Comparison of ENCODE assay signal across 8 cellular contexts in the genomic region with DNA sequence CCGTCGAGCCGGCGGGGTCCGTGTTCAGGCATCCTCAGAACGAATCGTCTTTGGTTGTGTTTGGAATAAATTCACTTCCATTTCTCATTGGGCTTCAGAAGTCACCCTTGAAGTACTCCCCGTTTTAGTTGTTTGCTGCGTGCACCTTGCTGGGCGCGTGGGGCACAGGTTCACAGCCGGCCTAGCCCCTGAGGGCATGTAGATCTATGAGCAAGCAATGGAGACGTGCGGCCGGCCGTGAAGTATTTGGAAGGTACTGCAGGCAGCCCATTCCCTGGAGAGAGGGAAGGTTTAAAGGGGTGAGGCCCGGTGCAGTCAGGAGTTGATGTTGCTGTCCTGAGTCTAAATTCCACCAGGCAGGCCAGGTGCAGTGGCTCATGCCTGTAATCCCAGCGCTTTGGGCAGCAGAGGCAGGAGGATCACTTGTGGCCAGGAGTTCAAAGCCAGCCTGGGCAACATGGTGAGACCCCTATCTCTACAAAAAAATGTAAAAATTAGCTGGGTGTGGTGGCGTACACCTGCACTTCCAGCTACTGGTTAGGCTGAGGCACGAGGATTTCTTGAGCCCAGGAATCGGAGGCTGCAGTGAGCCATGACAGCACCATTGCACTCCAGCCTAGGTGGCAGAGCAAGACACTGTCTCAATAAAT. TPM values are rescaled to one million over a fixed set of nuclear protein-coding genes. Genes with fewer than 3 reads are reported as not detected.
A peak's percentile ranks its signal among the peaks of the same experiment; 100 is the strongest.
DNase-seq lines count a peak whose midpoint lies in the region; ATAC-seq and TF ChIP-seq lines count a peak whose summit lies in the region.

No MANE protein-coding gene starts in this region.

- peak overlapping the region; percentile 81 for H3K4me3 ChIP-seq in fibroblast of pulmonary artery (replicated peaks; ENCODE audit: low read depth, low read length)
- H3K4me3 ChIP-seq in trophoblast cell (ENCODE audit: low read depth, low read length), result peak overlapping the region; percentile 91

- peak overlapping the region; percentile 97 for H3K4me3 Mint-ChIP-seq in activated CD4-positive, alpha-beta memory T cell treated with anti-CD3 and anti-CD28 coated beads for 36 hours

- no peaks in the 10 kb centered on the region for H3K27me3 ChIP-seq in trophoblast cell (ENCODE audit: insufficient read depth, low read length)

- no peaks in the 10 kb centered on the region for H3K9me3 Mint-ChIP-seq in activated CD4-positive, alpha-beta memory T cell treated with anti-CD3 and anti-CD28 coated beads for 36 hours

- peaks cover 7% of the 10 kb centered on the region for H3K79me2 ChIP-seq in trophoblast cell (ENCODE audit: control insufficient read depth, insufficient read depth, low read length, poor library complexity)

- H3K79me1 ChIP-seq in trophoblast cell (ENCODE audit: low read length), result peaks cover 6% of the 10 kb centered on the region

- peak overlapping the region; percentile 34 for H2BK120ac ChIP-seq in trophoblast cell (ENCODE audit: insufficient read depth, low read length, poor library complexity)

- H2AK5ac ChIP-seq in trophoblast cell (ENCODE audit: low read length), result peak overlapping the region; percentile 38

- peak overlapping the region; percentile 68 for H2AFZ ChIP-seq in trophoblast cell (ENCODE audit: insufficient read depth, low read length, poor library complexity)

- no peaks in the 10 kb centered on the region for H3K9me3 ChIP-seq in trophoblast cell (ENCODE audit: insufficient read depth, low read depth, low read length)

- H3K36me3 ChIP-seq in trophoblast cell (ENCODE audit: control insufficient read depth in 1 of 2, insufficient read depth in 2 of 2, low read length in 2 of 2), result peaks cover 9 to 10% of the 10 kb centered on the region in 2 experiments

- H3K14ac ChIP-seq in trophoblast cell (ENCODE audit: low read length), result peak overlapping the region; percentile 76

- peak overlapping the region; percentile 100 for H4K8ac ChIP-seq in trophoblast cell (ENCODE audit: low read depth, low read length)

- H3K27ac ChIP-seq in trophoblast cell (ENCODE audit: low read depth, low read length), result no peak overlapping the region

- H2BK12ac ChIP-seq in trophoblast cell (ENCODE audit: low read length), result no peak overlapping the region

- H4K91ac ChIP-seq in trophoblast cell (ENCODE audit: low read depth, low read length), result peak overlapping the region; percentile 79

- H2BK5ac ChIP-seq in trophoblast cell (ENCODE audit: low read depth, low read length, poor library complexity), result no peak overlapping the region

- peaks cover 55% of the 10 kb centered on the region for H3K4me1 Mint-ChIP-seq in activated CD4-positive, alpha-beta memory T cell treated with anti-CD3 and anti-CD28 coated beads for 36 hours (ENCODE audit: low read depth)

- peaks cover 12 to 17% of the 10 kb centered on the region in 2 experiments for H3K4me1 ChIP-seq in trophoblast cell (ENCODE audit: control insufficient read depth in 1 of 2, insufficient read depth in 2 of 2, low read length in 2 of 2)

- H3K9ac ChIP-seq in trophoblast cell (ENCODE audit: low read length), result peak overlapping the region; percentile 92

- ATAC-seq in GM19452 (IDR thresholded peaks at IDR 0.05; ENCODE audit: unreplicated experiment), result no peak

- H3K27ac Mint-ChIP-seq in activated CD4-positive, alpha-beta memory T cell treated with anti-CD3 and anti-CD28 coated beads for 36 hours, result peak overlapping the region; percentile 94

- peak overlapping the region; percentile 91 for H3K4me2 ChIP-seq in trophoblast cell (ENCODE audit: low read length)

- H4K12ac ChIP-seq in trophoblast cell (ENCODE audit: low read depth, low read length), result peak overlapping the region; percentile 86

- CTCF ChIA-PET in HEK293T (lab: Yijun Ruan, JAX), result interaction anchor here (0.6 kb wide), 1 partner anchor 414 kb away, joined by 3 read pairs; no protein-coding TSS in a partner anchor
- CTCF ChIA-PET in activated CD4-positive, alpha-beta memory T cell treated with anti-CD3 and anti-CD28 coated beads for 36 hours (lab: Charles Lee), result interaction anchor here (0.7 kb wide), 1 partner anchor 22 kb away, joined by 3 read pairs; no protein-coding TSS in a partner anchor

- peak overlapping the region; percentile 89 for H3K4ac ChIP-seq in trophoblast cell (ENCODE audit: low read depth, low read length)

- TF ChIP-seq CTCF in fibroblast of pulmonary artery (IDR thresholded peaks at IDR 0.05; ENCODE audit: low read length, missing control alignments), result no peak
- TF ChIP-seq CTCF in GM20000 (IDR thresholded peaks at IDR 0.05; ENCODE audit: extremely low read depth, missing control alignments), result no peak

- H3K18ac ChIP-seq in trophoblast cell (ENCODE audit: low read length), result peak overlapping the region; percentile 16

- H3K36me3 Mint-ChIP-seq in activated CD4-positive, alpha-beta memory T cell treated with anti-CD3 and anti-CD28 coated beads for 36 hours, result peaks cover 6% of the 10 kb centered on the region

- H3K23ac ChIP-seq in trophoblast cell (ENCODE audit: low read length), result no peak overlapping the region

- no CpG with 5 or more reads among the region's 21 CpGs for WGBS in trophoblast cell (ENCODE audit: extremely low coverage, insufficient coverage, insufficient read length)

- DNase-seq in AG08396 (ENCODE audit: low spot score), result peak; percentile 51
- peak; percentile 29 for DNase-seq in HEK293T (ENCODE audit: extremely low spot score)
- peak; percentile 41 for DNase-seq in activated CD4-positive, alpha-beta memory T cell treated with anti-CD3 and anti-CD28 coated beads for 36 hours
- DNase-seq in fibroblast of pulmonary artery (ENCODE audit: low read depth), result no peak
- DNase-seq in trophoblast cell, result peak; percentile 32 to 39
- DNase-seq in T1000 (lab: John Stamatoyannopoulos, UW), result no peak
- no peak for DNase-seq in GM20000 (ENCODE audit: low spot score)

- POLR2A ChIA-PET in HEK293T (lab: Yijun Ruan, JAX), result interaction anchor here (1.0 to 1.3 kb wide), 2 partner anchors 17 to 153 kb away, joined by 3 to 4 read pairs; no protein-coding TSS in a partner anchor
- POLR2A ChIA-PET in activated CD4-positive, alpha-beta memory T cell treated with anti-CD3 and anti-CD28 coated beads for 36 hours (lab: Charles Lee), result interaction anchor here (0.6 to 1.7 kb wide), 5 partner anchors 9 to 1228 kb away, joined by 3 to 5 read pairs (median 3); partner anchors contain the start of genes APRT and ZNF778

- peaks cover 4% of the 10 kb centered on the region for H3K27me3 Mint-ChIP-seq in activated CD4-positive, alpha-beta memory T cell treated with anti-CD3 and anti-CD28 coated beads for 36 hours

- intact Hi-C loops in activated CD4-positive, alpha-beta memory T cell treated with anti-CD3 and anti-CD28 coated beads for 36 hours (cut with micrococcal nuclease), result loop anchor here (10.0 kb wide), 2 partner anchors 120 to 280 kb away; partner anchors contain the start of genes APRT and ZNF778

TF ChIP-seq in HEK293T, 16 proteins besides CTCF, POLR2A, EP300 and RAD21:
- no peak for TF ChIP-seq FOXA1 (IDR thresholded peaks at IDR 0.05)
- TF ChIP-seq SP1 (IDR thresholded peaks at IDR 0.05), result no peak
- TF ChIP-seq NFRKB (IDR thresholded peaks at IDR 0.05), result no peak
- TF ChIP-seq BHLHE40 (IDR thresholded peaks at IDR 0.05; ENCODE audit: borderline replicate concordance), result no peak
- TF ChIP-seq FOXM1 (IDR thresholded peaks at IDR 0.05; ENCODE audit: borderline replicate concordance), result no peak
- no peak for TF ChIP-seq FOXK2 (IDR thresholded peaks at IDR 0.05)
- no peak for TF ChIP-seq HDGF (IDR thresholded peaks at IDR 0.05; ENCODE audit: borderline replicate concordance)
- no peak for TF ChIP-seq TARDBP (IDR thresholded peaks at IDR 0.05)
- TF ChIP-seq PKNOX1 (IDR thresholded peaks at IDR 0.05), result no peak
- no peak for TF ChIP-seq SUZ12 (IDR thresholded peaks at IDR 0.05)
- TF ChIP-seq L3MBTL2 (conservative IDR thresholded peaks at IDR 0.05), result no peak
- no peak for TF ChIP-seq ZNF384 (IDR thresholded peaks at IDR 0.05)
- TF ChIP-seq CTBP1 (IDR thresholded peaks at IDR 0.05; ENCODE audit: borderline replicate concordance), result no peak
- TF ChIP-seq ARNT (IDR thresholded peaks at IDR 0.05), result no peak
- TF ChIP-seq ELF4 (IDR thresholded peaks at IDR 0.05), result no peak
- TF ChIP-seq LEF1 (IDR thresholded peaks at IDR 0.05; ENCODE audit: borderline replicate concordance), result no peak

RNA-seq across cellular contexts. Expression of gene ACSF3, which starts 0.7 kb away (rescaled TPM):
- total RNA-seq in activated CD4-positive, alpha-beta memory T cell treated with anti-CD3 and anti-CD28 coated beads for 36 hours, result 10 to 100 TPM; 36.1 to 37.3 TPM
- polyA plus RNA-seq in trophoblast cell (2013), result 8.7 and 8.8 TPM in 2 replicates

Comparison
In these comparisons a context has a peak if more than half of its experiments do, and no peak if none do; other contexts are left out.
1. DNase-seq: peak in AG08396 (single experiment), HEK293T (single experiment), activated CD4-positive, alpha-beta memory T cell treated with anti-CD3 and anti-CD28 coated beads for 36 hours (single experiment) and trophoblast cell (2 of 2); none in fibroblast of pulmonary artery (single experiment), T1000 (single experiment) and GM20000 (single experiment).